Comparison of ENCODE assay signal across 1 cellular context in the genomic region with DNA sequence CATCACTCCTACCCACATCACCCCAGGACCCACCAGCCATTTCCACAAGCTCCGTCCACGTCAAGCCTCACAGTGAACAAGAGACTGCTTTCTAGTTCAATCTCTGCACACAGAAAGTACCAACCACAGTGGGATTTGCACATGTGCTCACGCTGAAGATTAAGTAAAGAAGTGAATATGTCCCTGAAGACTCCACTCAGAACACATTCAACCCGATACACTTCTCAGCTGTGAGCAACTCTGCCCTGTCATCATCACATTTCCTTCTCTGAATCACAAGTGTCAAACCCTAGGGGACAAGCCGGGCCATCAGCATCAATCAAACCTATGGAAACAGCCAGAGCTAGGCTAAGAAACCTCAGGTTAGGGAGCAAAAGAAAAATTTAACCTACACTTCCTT.
TF ChIP-seq lines count a peak whose summit lies in the region.

No MANE protein-coding gene starts in this region.

TF ChIP-seq in endothelial cell of umbilical vein, 7 proteins besides CTCF, POLR2A, EP300 and RAD21:
- TF ChIP-seq JUN (IDR thresholded peaks at IDR 0.05; ENCODE audit: borderline replicate concordance, insufficient read depth, insufficient read length, low read depth) (no peak), FOS (IDR thresholded peaks at IDR 0.05; ENCODE audit: borderline replicate concordance, insufficient read depth, low read length) (no peak), POLR2AphosphoS5 (IDR thresholded peaks at IDR 0.05; ENCODE audit: insufficient read depth, low read depth, low read length) (no peak), GATA2 (IDR thresholded peaks at IDR 0.05; ENCODE audit: insufficient read depth, insufficient read length, low read depth, low read length) (no peak), EZH2 (IDR thresholded peaks at IDR 0.05; ENCODE audit: borderline replicate concordance, low read depth, low read length, severe bottlenecking) (no peak)
- TF ChIP-seq, protein P1, sequence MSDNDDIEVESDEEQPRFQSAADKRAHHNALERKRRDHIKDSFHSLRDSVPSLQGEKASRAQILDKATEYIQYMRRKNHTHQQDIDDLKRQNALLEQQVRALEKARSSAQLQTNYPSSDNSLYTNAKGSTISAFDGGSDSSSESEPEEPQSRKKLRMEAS (IDR thresholded peaks at IDR 0.05; ENCODE audit: insufficient read depth, insufficient read length), result no peak
TF ChIP-seq in endothelial cell of umbilical vein: peak in this region for 0.
